Comparison of ENCODE assay signal across 13 cellular contexts in the genomic region with DNA sequence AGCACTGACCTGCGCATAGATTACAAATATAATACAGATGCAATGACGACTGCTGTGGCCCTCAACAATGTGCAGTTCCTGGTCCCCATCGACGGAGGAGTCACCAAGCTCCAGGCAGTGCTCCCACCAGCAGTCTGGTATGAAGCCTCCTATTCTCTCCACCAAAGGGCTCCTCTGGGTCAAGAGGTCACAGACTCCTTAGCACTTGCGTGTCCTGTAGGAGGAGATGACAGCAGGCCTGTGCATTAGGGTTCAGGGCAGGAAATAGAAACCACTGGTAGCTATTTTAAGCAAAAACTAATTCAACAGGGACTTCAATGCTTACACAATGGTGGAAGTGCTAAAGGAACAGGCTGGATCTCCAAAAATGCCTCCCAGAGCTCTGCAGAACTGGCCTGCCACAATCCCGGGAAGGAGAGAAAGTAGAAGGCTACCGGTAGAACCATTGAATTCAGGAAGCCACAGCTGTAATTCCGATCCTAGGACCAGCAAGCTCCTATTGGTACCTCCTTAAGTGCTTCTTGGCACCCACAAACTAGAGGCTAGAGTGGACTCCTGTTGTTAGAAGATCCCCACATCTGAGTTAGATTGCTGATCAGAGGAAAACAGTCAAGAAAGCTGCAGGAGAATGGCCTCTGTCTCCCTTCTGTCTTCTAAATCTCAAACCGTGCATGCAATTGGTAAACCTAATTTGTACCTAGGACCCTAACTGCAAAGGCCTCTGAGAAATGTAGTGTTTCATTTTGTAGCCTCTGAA. TPM values are rescaled to one million over a fixed set of nuclear protein-coding genes. Genes with fewer than 3 reads are reported as not detected.
DNase-seq lines count a peak whose midpoint lies in the region; FAIRE-seq lines count a peak whose summit lies in the region.
"Had no signal": no experiment of that assay in that cellular context is flagged by ENCODE, and none has a peak within 500 bp of the region (broad histone marks: within the 10 kb centered on the region; RNA-seq: fewer than 3 reads in every experiment).

No MANE protein-coding gene starts in this region.

- in situ Hi-C loops in GM23248 (cut with MboI) = loop anchor here (25.0 kb wide), 1 partner anchor 777 kb away; no protein-coding TSS in a partner anchor

- H3K27me3 ChIP-seq in GM23248 (replicated peaks; ENCODE audit: insufficient read depth) = no peaks in the 10 kb centered on the region

- no peaks in the 10 kb centered on the region for H4K20me1 ChIP-seq in GM23248 (ENCODE audit: insufficient read depth)

- H3K4me3 ChIP-seq in GM23248 (no peak overlapping the region), mesodermal cell (ENCODE audit: extremely low read depth, insufficient read depth, low read length, poor library complexity, severe bottlenecking) (no peak overlapping the region)
- H3K4me3 ChIP-seq: smooth muscle cell had no signal

- WGBS in GM23248 (ENCODE audit: low coverage in 1 of 2, low lambda C conversion rate in 2 of 2, missing lambda C conversion rate in 2 of 2), 2 experiments = 83 to 84% methylated on average over 9 of the region's 9 CpGs
- 77 to 90% methylated on average over 4 to 7 of the region's 9 CpGs for WGBS in mesodermal cell (ENCODE audit: insufficient coverage in 2 of 2), 2 experiments

- H2AFZ ChIP-seq in GM23248 = peak overlapping the region; percentile 12; the same call in 1 of the 2 replicates

- H3K36me3 ChIP-seq in GM23248 (ENCODE audit: low read depth) (no peaks in the 10 kb centered on the region), mesodermal cell (ENCODE audit: control insufficient read depth, insufficient read depth, low read length) (no peaks in the 10 kb centered on the region)

- no peaks in the 10 kb centered on the region for H3F3A ChIP-seq in GM23248 (ENCODE audit: insufficient read depth)

- no peaks in the 10 kb centered on the region for H3K9me2 ChIP-seq in GM23248 (ENCODE audit: insufficient read depth)

- DNase-seq in GM19239 (ENCODE audit: insufficient read length, low spot score) (no peak), GM23248 (no peak), KG1 (lab: John Stamatoyannopoulos, UW) (peak; percentile 68), amygdala (lab: John Stamatoyannopoulos, UW) (no peak), NCI-H187 (lab: John Stamatoyannopoulos, UW) (no peak), NCI-H524 treated with DMSO at 0.1 percent for 48 hours (lab: John Stamatoyannopoulos, UW) (no peak), amniotic stem cell (lab: John Stamatoyannopoulos, UW) (no peak)
- DNase-seq: activated CD8-positive, alpha-beta memory T cell treated with anti-CD3 and anti-CD28 coated beads for 24 hours; anterior cingulate cortex; H9; naive B cell had no signal

- no peaks in the 10 kb centered on the region for H3K79me2 ChIP-seq in GM23248 (ENCODE audit: insufficient read depth)

- no peak overlapping the region for H3K27ac ChIP-seq in GM23248
- H3K27ac ChIP-seq in mesodermal cell (ENCODE audit: low read depth, low read length, severe bottlenecking) = peak overlapping the region; percentile 16

- FAIRE-seq in GM19239 (lab: Jason Lieb, UNC) = peak; percentile 82

- H3K9me3 ChIP-seq in GM23248 (ENCODE audit: low read depth) (no peaks in the 10 kb centered on the region), mesodermal cell (ENCODE audit: control insufficient read depth, low read length) (no peaks in the 10 kb centered on the region)

- H3K4me1 ChIP-seq in GM23248 (ENCODE audit: insufficient read depth) = no peaks in the 10 kb centered on the region
- H3K4me1 ChIP-seq in mesodermal cell (ENCODE audit: control insufficient read depth, insufficient read depth, low read length, poor library complexity, severe bottlenecking) = peaks cover 5% of the 10 kb centered on the region

- H3K9ac ChIP-seq in GM23248 = no peak overlapping the region

- no peak overlapping the region for H3K4me2 ChIP-seq in GM23248 (ENCODE audit: unreplicated experiment)
- H3K4me2 ChIP-seq: smooth muscle cell had no signal

RNA-seq across cellular contexts. Expression of a gene that starts 12.7 kb away (rescaled TPM):
- total RNA-seq in GM23248 (2014; rRNA removed; shearing (Covaris generic)) = 2.3 and 5.8 TPM in 2 replicates
- polyA plus RNA-seq in GM23248 (2016; fragmentation: Nextera tagmentation; extraction: Ambion mirVana) = 1.7 and 3.0 TPM in 2 replicates
- 6.0 TPM for polyA plus RNA-seq in mesodermal cell (2013, experiment 1 of 2)
- polyA plus RNA-seq in mesodermal cell (2013, experiment 2 of 2) = 5.2 TPM
- polyA plus RNA-seq: smooth muscle cell had no signal
